11 cellular contexts compared by ENCODE assay signal in the genomic region with DNA sequence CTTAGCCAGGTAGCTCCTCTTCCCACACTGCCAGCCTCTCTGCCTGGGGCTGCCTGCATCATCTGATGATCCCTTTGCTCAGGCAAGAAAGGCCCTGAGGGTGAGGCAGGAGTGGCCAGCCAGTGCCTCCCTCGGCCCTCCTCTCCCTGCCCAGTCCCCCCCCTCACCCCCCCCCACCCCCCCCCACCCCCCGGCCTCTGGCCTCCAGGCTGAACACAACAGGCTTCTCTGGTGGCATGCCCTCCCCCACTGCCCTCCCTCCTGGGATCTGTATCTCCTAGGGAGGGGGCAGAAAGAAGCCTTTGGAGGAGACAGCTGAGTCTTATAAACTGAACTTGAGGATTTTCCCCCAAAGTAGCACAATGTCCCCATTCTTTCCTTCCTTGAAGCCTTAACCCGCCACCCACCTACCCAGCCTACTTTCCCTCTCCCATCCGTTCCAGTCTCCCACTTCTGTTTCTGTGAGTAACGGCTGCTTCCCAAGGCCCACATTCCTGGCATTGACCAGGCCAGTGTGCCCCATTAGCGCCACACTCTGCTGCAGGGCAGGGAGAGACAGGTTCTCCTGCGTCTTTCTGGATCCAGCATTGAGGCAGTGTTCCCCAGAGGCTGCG.
DNase-seq lines count a peak whose midpoint lies in the region; ATAC-seq and TF ChIP-seq lines count a peak whose summit lies in the region.
"Had no signal": no experiment of that assay in that cellular context is flagged by ENCODE, and none has a peak within 500 bp of the region (broad histone marks: within the 10 kb centered on the region; RNA-seq: fewer than 3 reads in every experiment).

No MANE protein-coding gene starts in this region.

- no peaks in the 10 kb centered on the region for H3K9me3 ChIP-seq in CD8-positive, alpha-beta T cell (ENCODE audit: low read length)
- no peaks in the 10 kb centered on the region for H3K9me3 ChIP-seq in RWPE2 (ENCODE audit: severe bottlenecking)
- no peaks in the 10 kb centered on the region for H3K9me3 ChIP-seq in heart left ventricle
- no peaks in the 10 kb centered on the region for H3K9me3 ChIP-seq in osteoblast (ENCODE audit: low read depth, low read length)

- ATAC-seq in CD8-positive, alpha-beta T cell, result no peak
- ATAC-seq in RWPE2 (ENCODE audit: low read depth) (peak; percentile 61; the same call in 2 of the 3 replicates), heart left ventricle (peak in 3 of 4 donors; percentile 14 to 36 (median 27)), HG02759 (IDR thresholded peaks at IDR 0.05; ENCODE audit: unreplicated experiment) (no peak)

- no peaks in the 10 kb centered on the region for H3K79me2 ChIP-seq in osteoblast (ENCODE audit: insufficient read depth, low read length)

- CTCF ChIA-PET in CD8-positive, alpha-beta T cell (lab: Charles Lee), result interaction anchor here (2.3 to 4.4 kb wide), 2 partner anchors 87 to 99 kb away, joined by 10 to 20 read pairs; no protein-coding TSS in a partner anchor

- H2AFZ ChIP-seq in osteoblast (ENCODE audit: low read length), result peak overlapping the region; percentile 72

- peaks cover 33% of the 10 kb centered on the region for H3K4me1 Mint-ChIP-seq in CD8-positive, alpha-beta T cell (ENCODE audit: low read depth)

- intact Hi-C loops in CD8-positive, alpha-beta T cell (cut with DNase I, micrococcal nuclease), result no loop called here
- intact Hi-C loops in heart left ventricle (cut with DNase I), result loop anchor here in 2 of 10 donors (2.0 to 10.0 kb wide), 2 partner anchors 47 to 87 kb away; no protein-coding TSS in a partner anchor

- no peak for TF ChIP-seq POLR2A in heart left ventricle (IDR thresholded peaks at IDR 0.05)

- DNase-seq in CD8-positive, alpha-beta T cell, result no peak
- DNase-seq in RWPE2 (ENCODE audit: low spot score), result peak; percentile 62
- DNase-seq in heart left ventricle, result peak in 1 of 5 donors; percentile 26
- DNase-seq in osteoblast (ENCODE audit: insufficient read length, low spot score, missing footprints), result peak; percentile 91
- no peak for DNase-seq in SK-N-DZ (ENCODE audit: low spot score)
- DNase-seq in SW480 (ENCODE audit: low spot score), result no peak
- DNase-seq in globus pallidus (ENCODE audit: low spot score), result no peak
- DNase-seq: activated CD4-positive, CD25-positive, alpha-beta regulatory T cell; NCI-H524 treated with DMSO at 0.1 percent for 48 hours had no signal

- H3K36me3 ChIP-seq in CD8-positive, alpha-beta T cell (ENCODE audit: insufficient read depth, low read length), result no peaks in the 10 kb centered on the region
- no peaks in the 10 kb centered on the region for H3K36me3 ChIP-seq in RWPE2 (ENCODE audit: low read depth)
- peaks cover 0 to 7% (median 0%) of the 10 kb centered on the region in 9 donors for H3K36me3 ChIP-seq in heart left ventricle
- no peaks in the 10 kb centered on the region for H3K36me3 ChIP-seq in osteoblast (ENCODE audit: insufficient read depth, low read length)

- no peak overlapping the region for H3K27ac Mint-ChIP-seq in CD8-positive, alpha-beta T cell

- no peaks in the 10 kb centered on the region for H3K27me3 ChIP-seq in CD8-positive, alpha-beta T cell (ENCODE audit: insufficient read depth, low read length)
- no peaks in the 10 kb centered on the region for H3K27me3 ChIP-seq in RWPE2 (ENCODE audit: insufficient read depth, poor library complexity, severe bottlenecking)
- peaks cover 0 to 6% (median 6%) of the 10 kb centered on the region in 9 donors for H3K27me3 ChIP-seq in heart left ventricle
- peaks cover 5% of the 10 kb centered on the region for H3K27me3 ChIP-seq in osteoblast (ENCODE audit: insufficient read depth, low read length)

- no peak overlapping the region for H3K27ac ChIP-seq in CD8-positive, alpha-beta T cell (ENCODE audit: low read depth, low read length)
- H3K27ac ChIP-seq in RWPE2 (ENCODE audit: poor library complexity, severe bottlenecking) (no peak overlapping the region), heart left ventricle (peak overlapping the region in 8 of 12 donors; percentile 8 to 70 (median 60)), osteoblast (ENCODE audit: low read depth, low read length) (no peak overlapping the region)
- H3K27ac ChIP-seq: SK-N-MC had no signal

- H3K4me3 Mint-ChIP-seq in CD8-positive, alpha-beta T cell, result peak overlapping the region; percentile 1

- no peaks in the 10 kb centered on the region for H3K36me3 Mint-ChIP-seq in CD8-positive, alpha-beta T cell

- no peaks in the 10 kb centered on the region for H4K20me1 ChIP-seq in osteoblast (ENCODE audit: insufficient read depth, low read length)

- POLR2A ChIA-PET in CD8-positive, alpha-beta T cell (lab: Charles Lee), result no interaction called here

- no peak overlapping the region for H3K4me3 ChIP-seq in CD8-positive, alpha-beta T cell (ENCODE audit: low read depth, low read length)
- H3K4me3 ChIP-seq in RWPE2 (ENCODE audit: severe bottlenecking), result no peak overlapping the region
- H3K4me3 ChIP-seq in heart left ventricle, result no peak overlapping the region
- no peak overlapping the region for H3K4me3 ChIP-seq in osteoblast (ENCODE audit: insufficient read depth, low read length)
- H3K4me3 ChIP-seq: SK-N-MC had no signal

- H3K9me3 Mint-ChIP-seq in CD8-positive, alpha-beta T cell, result no peaks in the 10 kb centered on the region

- H3K27me3 Mint-ChIP-seq in CD8-positive, alpha-beta T cell (ENCODE audit: low read depth), result peaks cover 19% of the 10 kb centered on the region

- H3K4me2 ChIP-seq in osteoblast (ENCODE audit: insufficient read depth, low read length), result no peak overlapping the region

- TF ChIP-seq CTCF in CD8-positive, alpha-beta T cell (IDR thresholded peaks at IDR 0.05), result no peak
- no peak for TF ChIP-seq CTCF in RWPE2 (IDR thresholded peaks at IDR 0.05; ENCODE audit: poor library complexity, severe bottlenecking)
- no peak for TF ChIP-seq CTCF in heart left ventricle (IDR thresholded peaks at IDR 0.05)
- no peak for TF ChIP-seq CTCF in osteoblast (IDR thresholded peaks at IDR 0.05; ENCODE audit: extremely low read depth, low read depth, low read length)

- WGBS in heart left ventricle, 4 donors, result 46 to 60% (median 52%) methylated on average over 7 to 8 of the region's 8 CpGs

- peaks cover 39% of the 10 kb centered on the region for H3K4me1 ChIP-seq in CD8-positive, alpha-beta T cell (ENCODE audit: insufficient read depth, low read length)
- H3K4me1 ChIP-seq in RWPE2 (ENCODE audit: insufficient read depth, poor library complexity, severe bottlenecking) (peaks cover 14% of the 10 kb centered on the region), heart left ventricle (peaks cover 0 to 43% (median 25%) of the 10 kb centered on the region in 12 donors), osteoblast (ENCODE audit: insufficient read depth, low read length) (peaks cover 9% of the 10 kb centered on the region)

Comparison
In these comparisons a context has a peak if more than half of its experiments do, and no peak if none do; other contexts are left out.
1. ATAC-seq: peak in RWPE2 (single experiment) and heart left ventricle (3 of 4); none in CD8-positive, alpha-beta T cell (single experiment) and HG02759 (single experiment).
2. DNase-seq: peak in RWPE2 (single experiment) and osteoblast (single experiment); none in CD8-positive, alpha-beta T cell (0 of 7), SK-N-DZ (single experiment), SW480 (single experiment) and globus pallidus (single experiment).
3. H3K27ac ChIP-seq: peak in heart left ventricle (8 of 12); none in CD8-positive, alpha-beta T cell (single experiment), RWPE2 (single experiment) and osteoblast (single experiment).